Comparison of ENCODE assay signal across 31 cellular contexts in the genomic region with DNA sequence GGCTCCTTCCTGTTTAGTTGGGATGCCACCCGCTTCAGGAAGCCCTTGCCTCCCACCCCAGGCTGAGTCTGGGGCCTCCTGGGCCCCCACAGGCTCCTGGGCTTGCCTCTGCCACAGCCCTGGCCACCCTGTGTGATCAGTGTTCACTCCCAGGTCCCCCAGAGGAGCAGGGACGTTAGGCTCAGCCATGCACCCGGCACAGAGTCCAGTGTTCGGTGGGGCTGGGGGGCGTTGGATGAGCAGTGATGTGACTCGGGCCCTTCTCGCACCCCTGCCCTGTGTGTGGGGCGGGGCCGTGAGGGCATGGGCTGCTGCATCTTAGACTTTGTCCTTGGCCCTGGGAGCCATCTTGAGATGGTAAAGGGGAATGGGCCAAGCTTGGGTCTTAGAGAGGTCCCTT. TPM values are rescaled to one million over a fixed set of nuclear protein-coding genes. Genes with fewer than 3 reads are reported as not detected.
"Had no signal": no experiment of that assay in that cellular context is flagged by ENCODE, and none has a peak within 500 bp of the region (broad histone marks: within the 10 kb centered on the region; RNA-seq: fewer than 3 reads in every experiment).

No MANE protein-coding gene starts in this region.

- H3K4me1 ChIP-seq: body of pancreas had no signal

- H3K36me3 Mint-ChIP-seq: activated naive CD4-positive, alpha-beta T cell treated with anti-CD3 and anti-CD28 coated beads, Interleukin-2, amount 50 U/mL, for 72 hours; WTC11 had no signal

- H3K4me3 Mint-ChIP-seq: activated CD8-positive, alpha-beta T cell treated with anti-CD3 and anti-CD28 coated beads, Interleukin-2, amount 10 ng/mL, durations not matched to agents 7 days and 5 days; activated naive CD8-positive, alpha-beta T cell treated with anti-CD3 and anti-CD28 coated beads, Interleukin-2, amount 50 U/mL, for 24 hours; T-helper 1 cell treated with Interleukin-12 subunit alpha and Interleukin-12 subunit beta and Interleukin-4 antibody, amounts not matched to agents 30 μg/mL and 1 μg/mL, for 36 hours; WTC11 had no signal

- H3K4me3 ChIP-seq: ascending aorta, body of pancreas, MG63 had no signal

- H3K27ac ChIP-seq: ascending aorta, body of pancreas, KMS-11 had no signal

- H3K9me3 ChIP-seq: ascending aorta, body of pancreas, MG63 had no signal

- H3K36me3 ChIP-seq: ascending aorta, MG63 had no signal

- DNase-seq: activated CD4-positive, alpha-beta T cell treated with anti-CD3 and anti-CD28 coated beads for 48 hours; activated CD4-positive, alpha-beta T cell treated with anti-CD3 and anti-CD28 coated beads, Interleukin-2, amount 50 U/mL, for 4 hours; activated CD4-positive, CD25-positive, alpha-beta regulatory T cell treated with anti-CD3 and anti-CD28 coated beads, Interleukin-2, amount 50 U/mL, for 72 hours; activated CD8-positive, alpha-beta memory T cell treated with anti-CD3 and anti-CD28 coated beads, Interleukin-2, amount 50 U/mL, for 48 hours; activated CD8-positive, alpha-beta T cell treated with anti-CD3 and anti-CD28 coated beads, Interleukin-2, amount 10 ng/mL, durations not matched to agents 7 days and 5 days; activated effector memory CD4-positive, alpha-beta T cell treated with Interleukin-2 at 50 U/mL for 16 hours; activated naive CD4-positive, alpha-beta T cell treated with Interleukin-2 at 50 U/mL for 16 hours; activated naive CD8-positive, alpha-beta T cell treated with anti-CD3 and anti-CD28 coated beads, Interleukin-2, amount 50 U/mL, for 24 hours; activated T-cell treated with anti-CD3 and anti-CD28 coated beads, Interleukin-2, amount 50 U/mL, for 1 hour; amniotic stem cell; body of pancreas; MG63; MV-4-11; NCI-H1092 treated with DMSO at 0.1 percent for 48 hours; NCI-H1436 treated with DMSO at 0.1 percent for 48 hours; NCI-H187; NCI-H2081; NCI-H510A treated with DMSO at 0.1 percent for 48 hours; NCI-H69; NK-92 treated with Interleukin-12 subunit alpha and Interleukin-12 subunit beta, amount 100 ng/mL, for 24 hours; OCI-M1; RPMI8226; SHP77; T-helper 9 cell had no signal

- H3K27me3 ChIP-seq: ascending aorta, body of pancreas, MG63 had no signal

- H3K9me3 Mint-ChIP-seq: activated naive CD4-positive, alpha-beta T cell treated with anti-CD3 and anti-CD28 coated beads, Interleukin-2, amount 50 U/mL, for 72 hours; activated naive CD8-positive, alpha-beta T cell treated with anti-CD3 and anti-CD28 coated beads, Interleukin-2, amount 50 U/mL, for 24 hours; T-helper 1 cell treated with Interleukin-12 subunit alpha and Interleukin-12 subunit beta and Interleukin-4 antibody, amounts not matched to agents 30 μg/mL and 1 μg/mL, for 36 hours; WTC11 had no signal

- H3K27ac Mint-ChIP-seq: activated CD8-positive, alpha-beta T cell treated with anti-CD3 and anti-CD28 coated beads, Interleukin-2, amount 10 ng/mL, durations not matched to agents 7 days and 5 days; activated naive CD4-positive, alpha-beta T cell treated with anti-CD3 and anti-CD28 coated beads, Interleukin-2, amount 50 U/mL, for 72 hours; activated naive CD8-positive, alpha-beta T cell treated with anti-CD3 and anti-CD28 coated beads, Interleukin-2, amount 50 U/mL, for 24 hours; T-helper 1 cell treated with Interleukin-12 subunit alpha and Interleukin-12 subunit beta and Interleukin-4 antibody, amounts not matched to agents 30 μg/mL and 1 μg/mL, for 36 hours; WTC11 had no signal

- H3K4me1 Mint-ChIP-seq: WTC11 had no signal

- ATAC-seq: activated CD8-positive, alpha-beta T cell treated with anti-CD3 and anti-CD28 coated beads, Interleukin-2, amount 10 ng/mL, durations not matched to agents 7 days and 5 days; activated naive CD4-positive, alpha-beta T cell treated with anti-CD3 and anti-CD28 coated beads, Interleukin-2, amount 50 U/mL, for 72 hours; activated naive CD8-positive, alpha-beta T cell treated with anti-CD3 and anti-CD28 coated beads, Interleukin-2, amount 50 U/mL, for 24 hours; body of pancreas; Panc1; WTC11 had no signal

- H3K27me3 Mint-ChIP-seq: activated naive CD8-positive, alpha-beta T cell treated with anti-CD3 and anti-CD28 coated beads, Interleukin-2, amount 50 U/mL, for 24 hours had no signal

RNA-seq across cellular contexts. Expression of gene HTRA3, which starts 29.9 kb away (rescaled TPM):
- total RNA-seq: activated CD8-positive, alpha-beta T cell treated with anti-CD3 and anti-CD28 coated beads, Interleukin-2, amount 10 ng/mL, durations not matched to agents 7 days and 5 days; activated naive CD4-positive, alpha-beta T cell treated with anti-CD3 and anti-CD28 coated beads, Interleukin-2, amount 50 U/mL, for 72 hours; SK-MEL-5 had no signal
